Comparison of ENCODE assay signal across 12 cellular contexts in genomic region chr20:24303393-24303792, GRCh38.
A peak's percentile ranks its signal among the peaks of the same experiment; 100 is the strongest.
DNase-seq lines count a peak whose midpoint lies in the region; ATAC-seq and TF ChIP-seq lines count a peak whose summit lies in the region.
"Had no signal": no experiment of that assay in that cellular context is flagged by ENCODE, and none has a peak within 500 bp of the region (broad histone marks: within the 10 kb centered on the region; RNA-seq: fewer than 3 reads in every experiment).

No MANE protein-coding gene starts in this region.

- H3K27me3 Mint-ChIP-seq in T-cell = peaks cover 3 to 12% of the 10 kb centered on the region in 2 donors

- no peak overlapping the region for H3K18ac ChIP-seq in IMR-90 (ENCODE audit: low read depth, low read length)

- dilution Hi-C loops in IMR-90 (cut with HindIII; ENCODE audit: low sequenced_read_pairs, unreplicated experiment) = no loop called here

- no TSS peak for BruUV-seq in IMR-90 (replicated peaks; lab: Mats Ljungman, UMichigan)

- no peaks in the 10 kb centered on the region for H3K9me3 Mint-ChIP-seq in T-cell
- H3K9me3 Mint-ChIP-seq: activated T-cell treated with anti-CD3 and anti-CD28 coated beads, Interleukin-2, amount 50 U/mL, for 4 hours had no signal

- H3K9me1 ChIP-seq in IMR-90 (ENCODE audit: insufficient read depth, low read length) = no peaks in the 10 kb centered on the region

- H3K4me3 ChIP-seq in IMR-90 (ENCODE audit: insufficient read depth, low read depth, low read length) (no peak overlapping the region), osteoblast (ENCODE audit: insufficient read depth, low read length) (no peak overlapping the region)

- no peak overlapping the region for H2AK5ac ChIP-seq in IMR-90 (ENCODE audit: low read depth, low read length)

- H2BK120ac ChIP-seq in IMR-90 (ENCODE audit: low read depth, low read length) = no peak overlapping the region

- H4K8ac ChIP-seq in IMR-90 (ENCODE audit: low read depth in 2 of 2, low read length in 2 of 2) = no peak overlapping the region

- in situ Hi-C loops in IMR-90 (cut with MboI; ENCODE audit: low sequenced_read_pairs) = no loop called here

- H3K9me3 ChIP-seq in IMR-90 (ENCODE audit: control insufficient read depth, insufficient read depth, low read length) (no peaks in the 10 kb centered on the region), osteoblast (ENCODE audit: low read depth, low read length) (no peaks in the 10 kb centered on the region)

- H3K79me1 ChIP-seq in IMR-90 (ENCODE audit: low read depth in 1 of 2, low read length in 2 of 2) = no peaks in the 10 kb centered on the region

- H3K4me2 ChIP-seq in IMR-90 (ENCODE audit: low read depth, low read length) (no peak overlapping the region), osteoblast (ENCODE audit: insufficient read depth, low read length) (no peak overlapping the region)
- H3K4me2 ChIP-seq: KMS-11 had no signal

- H2AFZ ChIP-seq in IMR-90 (replicated peaks; ENCODE audit: low read length, poor library complexity) (peak overlapping the region; percentile 18), osteoblast (ENCODE audit: low read length) (no peak overlapping the region)

- no peak overlapping the region for H2BK20ac ChIP-seq in IMR-90 (ENCODE audit: low read depth, low read length)

- no peak for TF ChIP-seq POLR2A in IMR-90 (IDR thresholded peaks at IDR 0.05; ENCODE audit: low read depth, low read length)

- H3K14ac ChIP-seq in IMR-90 (replicated peaks; ENCODE audit: low read depth, low read length) = no peak overlapping the region

- no peak for TF ChIP-seq CTCF in IMR-90 (conservative IDR thresholded peaks at IDR 0.05; ENCODE audit: low read depth, low read length)
- peak; percentile 17 for TF ChIP-seq CTCF in osteoblast (IDR thresholded peaks at IDR 0.05; ENCODE audit: extremely low read depth, low read depth, low read length)

- H3K23ac ChIP-seq in IMR-90 (ENCODE audit: low read depth, low read length) = no peak overlapping the region

- H3K27me3 ChIP-seq in IMR-90 (ENCODE audit: control insufficient read depth, insufficient read depth, low read length) (no peaks in the 10 kb centered on the region), osteoblast (ENCODE audit: insufficient read depth, low read length) (peaks cover 2% of the 10 kb centered on the region)

- H3K4me1 ChIP-seq in IMR-90 (ENCODE audit: control insufficient read depth, insufficient read depth, low read length) = no peaks in the 10 kb centered on the region
- no peaks in the 10 kb centered on the region for H3K4me1 ChIP-seq in osteoblast (ENCODE audit: insufficient read depth, low read length)

- no peak overlapping the region for H2BK15ac ChIP-seq in IMR-90 (ENCODE audit: low read depth, low read length)

- H3K27ac Mint-ChIP-seq in T-cell = no peak overlapping the region

- no peak overlapping the region for H2BK5ac ChIP-seq in IMR-90 (ENCODE audit: low read depth, low read length, poor library complexity, severe bottlenecking)

- no peak overlapping the region for H3K4me3 Mint-ChIP-seq in T-cell
- H3K4me3 Mint-ChIP-seq: activated T-cell treated with anti-CD3 and anti-CD28 coated beads, Interleukin-2, amount 50 U/mL, for 4 hours had no signal

- no peak overlapping the region for H3K9ac ChIP-seq in IMR-90 (ENCODE audit: low read depth, low read length)
- H3K9ac ChIP-seq: KMS-11 had no signal

- no peaks in the 10 kb centered on the region for H3K36me3 Mint-ChIP-seq in T-cell

- H3K4me1 Mint-ChIP-seq in T-cell = peaks cover 0 to 11% (median 0%) of the 10 kb centered on the region in 3 donors

- no peak overlapping the region for H4K91ac ChIP-seq in IMR-90 (ENCODE audit: insufficient read depth, low read depth, low read length)

- no peak overlapping the region for H3K4ac ChIP-seq in IMR-90 (ENCODE audit: low read depth, low read length)

- ATAC-seq in IMR-90 (ENCODE audit: low read depth) = no peak
- no peak for ATAC-seq in HG03439 (IDR thresholded peaks at IDR 0.05; ENCODE audit: unreplicated experiment)
- ATAC-seq in T-cell (replicated peaks in 1 of 4) = no peak
- ATAC-seq in HG02870 (IDR thresholded peaks at IDR 0.05; ENCODE audit: unreplicated experiment) = no peak
- ATAC-seq: activated T-cell treated with anti-CD3 and anti-CD28 coated beads, Interleukin-2, amount 50 U/mL, for 4 hours had no signal

- CTCF ChIA-PET in IMR-90 (lab: Yijun Ruan, JAX) = no interaction called here
- CTCF ChIA-PET in T-cell (lab: Charles Lee) = no interaction called here

- H3K56ac ChIP-seq in IMR-90 (ENCODE audit: extremely low read depth, insufficient read depth, low read length) = no peak overlapping the region

- WGBS in IMR-90 (ENCODE audit: extremely low coverage in 2 of 2, insufficient read length in 1 of 2), 2 experiments = no CpG with 5 or more reads among the region's 7 CpGs

- H3K36me3 ChIP-seq in IMR-90 (ENCODE audit: control insufficient read depth, insufficient read depth, low read length) = no peaks in the 10 kb centered on the region
- H3K36me3 ChIP-seq in osteoblast (ENCODE audit: insufficient read depth, low read length) = no peaks in the 10 kb centered on the region

- H3K27ac ChIP-seq in IMR-90 (ENCODE audit: insufficient read depth, low read length) (no peak overlapping the region), osteoblast (ENCODE audit: low read depth, low read length) (no peak overlapping the region)
- H3K27ac ChIP-seq: KMS-11 had no signal

- no peak for TF ChIP-seq RAD21 in IMR-90 (IDR thresholded peaks at IDR 0.05; ENCODE audit: low read length)

- H3K79me2 ChIP-seq in osteoblast (ENCODE audit: insufficient read depth, low read length) = no peaks in the 10 kb centered on the region

- intact Hi-C loops in IMR-90 (cut with micrococcal nuclease) = no loop called here

- H4K20me1 ChIP-seq in IMR-90 (ENCODE audit: insufficient read depth, low read length) (no peaks in the 10 kb centered on the region), osteoblast (ENCODE audit: insufficient read depth, low read length) (no peaks in the 10 kb centered on the region)

- H4K5ac ChIP-seq in IMR-90 (ENCODE audit: low read depth, low read length) = no peak overlapping the region

- POLR2A ChIA-PET in IMR-90 (lab: Charles Lee; ENCODE audit: unreplicated experiment) = no interaction called here
- POLR2A ChIA-PET in T-cell (lab: Charles Lee) = no interaction called here

- no peak overlapping the region for H2AK9ac ChIP-seq in IMR-90 (replicated peaks; ENCODE audit: low read depth, low read length, poor library complexity)

- DNase-seq in NCI-H82 (lab: John Stamatoyannopoulos, UW) = peak; percentile 33
- DNase-seq in NCI-H82 treated with DMSO at 0.1 percent for 48 hours (lab: John Stamatoyannopoulos, UW; ENCODE audit: unreplicated experiment) = no peak
- no peak for DNase-seq in IMR-90
- peak; percentile 27 for DNase-seq in cerebellar cortex (ENCODE audit: low spot score)
- DNase-seq in osteoblast (ENCODE audit: insufficient read length, low spot score, missing footprints) = peak; percentile 18
- no peak for DNase-seq in T-cell
- DNase-seq: activated CD4-positive, CD25-positive, alpha-beta regulatory T cell; activated T-cell treated with anti-CD3 and anti-CD28 coated beads, Interleukin-2, amount 50 U/mL, for 4 hours; NCI-H226 had no signal

TF ChIP-seq in IMR-90, 13 proteins besides CTCF, POLR2A, EP300 and RAD21:
- TF ChIP-seq NFE2L2 (IDR thresholded peaks at IDR 0.05; ENCODE audit: low read depth, low read length) = no peak

Comparison
In these comparisons a context has a peak if more than half of its experiments do, and no peak if none do; other contexts are left out.
1. DNase-seq: peak in NCI-H82 (single experiment), cerebellar cortex (single experiment) and osteoblast (single experiment); none in NCI-H82 treated with DMSO at 0.1 percent for 48 hours (single experiment), IMR-90 (single experiment) and T-cell (0 of 34).